ENCODE assay signal across 9 cellular contexts in the genomic region with DNA sequence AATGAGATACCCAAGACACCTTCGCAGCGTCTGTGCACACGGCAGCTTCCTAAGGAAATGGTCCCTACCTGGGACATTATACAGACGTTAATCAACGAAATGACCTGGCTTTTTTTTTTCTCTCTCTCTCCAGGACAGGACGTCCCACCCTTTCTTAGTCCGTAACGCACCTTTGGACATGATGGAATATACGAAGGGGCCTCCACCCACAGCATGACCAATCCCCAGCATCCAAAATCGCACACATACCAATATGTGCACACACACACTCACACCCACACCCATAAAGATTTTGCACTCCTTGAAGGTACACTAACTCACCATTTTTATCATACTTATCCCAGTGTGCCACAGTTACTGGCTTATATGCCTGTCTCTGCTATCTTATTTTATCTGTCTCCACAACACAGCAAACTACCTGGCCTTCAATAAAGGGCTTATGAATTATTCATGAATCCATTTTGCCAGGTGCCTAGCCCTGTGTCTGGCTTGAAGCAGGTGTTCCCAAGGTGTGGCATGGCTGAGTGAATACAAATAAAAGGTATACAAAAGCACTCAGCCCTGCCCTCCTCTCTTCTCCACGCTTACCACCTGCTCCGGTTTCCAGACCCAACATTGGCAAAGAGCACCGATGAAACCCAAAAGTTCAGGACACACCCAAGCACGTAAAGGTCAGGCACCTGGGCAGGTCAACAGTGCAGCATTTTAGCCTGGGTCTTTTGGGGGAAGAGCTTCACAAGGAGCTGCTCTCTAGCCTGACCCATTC. TPM values are rescaled to one million over a fixed set of nuclear protein-coding genes. Genes with fewer than 3 reads are reported as not detected.
DNase-seq lines count a peak whose midpoint lies in the region; ATAC-seq, FAIRE-seq and TF ChIP-seq lines count a peak whose summit lies in the region.
"Had no signal": no experiment of that assay in that cellular context is flagged by ENCODE, and none has a peak within 500 bp of the region (broad histone marks: within the 10 kb centered on the region; RNA-seq: fewer than 3 reads in every experiment).

No MANE protein-coding gene starts in this region.

- CTCF ChIA-PET in H1 (lab: Charles Lee; ENCODE audit: partially characterized antibody), result interaction anchor here (0.6 to 7.4 kb wide), 9 partner anchors 9 to 92 kb away, joined by 3 to 66 read pairs (median 4); no protein-coding TSS in a partner anchor

- H3K27me3 Mint-ChIP-seq in natural killer cell (ENCODE audit: low read depth in 2 of 2), result no peaks in the 10 kb centered on the region

- H3K4me3 ChIP-seq in H1 (ENCODE audit: extremely low read depth in 1 of 4, insufficient read depth in 2 of 4, low read depth in 3 of 4, low read length in 4 of 4) (peak overlapping the region; percentile 64 to 84 (median 74)), psoas muscle (no peak overlapping the region)

- peaks cover 38 to 63% of the 10 kb centered on the region in 2 donors for H3K4me1 Mint-ChIP-seq in natural killer cell

- H3K18ac ChIP-seq in H1 (ENCODE audit: extremely low read depth, low read length), result peak overlapping the region; percentile 100; the same call in 1 of the 2 replicates

- H2BK120ac ChIP-seq in H1 (replicated peaks; ENCODE audit: low read depth, low read length), result no peak overlapping the region

- TF ChIP-seq EP300 in H1 (IDR thresholded peaks at IDR 0.05; ENCODE audit: borderline replicate concordance in 1 of 2, low read depth in 2 of 2, low read length in 2 of 2), result no peak

- H2BK12ac ChIP-seq in H1 (ENCODE audit: low read depth, low read length), result peak overlapping the region; percentile 99; the same call in 1 of the 2 replicates

- H3K9me3 Mint-ChIP-seq in natural killer cell, result no peaks in the 10 kb centered on the region

- H3K4me2 ChIP-seq in H1 (ENCODE audit: insufficient read depth in 1 of 2, low read depth in 2 of 2, low read length in 2 of 2), result peak overlapping the region; percentile 91 to 100

- H4K91ac ChIP-seq in H1 (replicated peaks; ENCODE audit: insufficient read length, low read length), result no peak overlapping the region

- H3K79me1 ChIP-seq in H1 (ENCODE audit: low read depth, low read length), result peaks cover 17% of the 10 kb centered on the region

- intact Hi-C loops in psoas muscle (cut with DNase I), result no loop called here
- intact Hi-C loops in natural killer cell (cut with micrococcal nuclease), result no loop called here

- TF ChIP-seq CTCF in H1 (IDR thresholded peaks at IDR 0.05; ENCODE audit: control extremely low read depth in 1 of 3, insufficient read depth in 1 of 3, low read depth in 1 of 3, low read length in 3 of 3) (no peak), psoas muscle (IDR thresholded peaks at IDR 0.05) (no peak), natural killer cell (IDR thresholded peaks at IDR 0.05) (no peak), GM20000 (IDR thresholded peaks at IDR 0.05; ENCODE audit: extremely low read depth, missing control alignments) (no peak)

- H3K4ac ChIP-seq in H1 (replicated peaks; ENCODE audit: insufficient read length, low read depth, low read length), result peak overlapping the region; percentile 63

- ATAC-seq in psoas muscle (no peak), natural killer cell (no peak)

- H3K36me3 ChIP-seq in ES-I3 (ENCODE audit: insufficient read depth, low read length) (no peaks in the 10 kb centered on the region), H1 (ENCODE audit: control insufficient read depth in 2 of 4, insufficient read depth in 4 of 4, low read length in 3 of 4) (no peaks in the 10 kb centered on the region), psoas muscle (ENCODE audit: insufficient read depth in 1 of 2, low read depth in 1 of 2) (no peaks in the 10 kb centered on the region)

- H3K4me1 ChIP-seq in ES-I3 (ENCODE audit: insufficient read depth, low read length) (peaks cover 45% of the 10 kb centered on the region), H1 (replicated peaks in 1 of 4; ENCODE audit: control insufficient read depth in 3 of 4, insufficient read depth in 4 of 4, low read length in 3 of 4) (peaks cover 15 to 70% (median 43%) of the 10 kb centered on the region in 4 experiments), psoas muscle (peaks cover 28% of the 10 kb centered on the region)

- H3K9ac ChIP-seq in ES-I3 (ENCODE audit: low read depth, low read length) (peak overlapping the region; percentile 66; the same call in 1 of the 2 replicates), H1 (replicated peaks in 1 of 4; ENCODE audit: extremely low read depth in 1 of 4, low read depth in 3 of 4, low read length in 3 of 4) (peak overlapping the region in 2 of 4 experiments; percentile 43 to 92; a peak in 4 of 7 replicates)

- 0 out of 2 replicates have a peak overlapping the region, but pooled peaks have one; percentile 5 for H2AK5ac ChIP-seq in H1 (ENCODE audit: low read depth, low read length)

- peaks cover 33% of the 10 kb centered on the region for H3K23me2 ChIP-seq in H1 (ENCODE audit: low read depth, low read length)

- no peak overlapping the region for H3K27ac ChIP-seq in H1 (ENCODE audit: low read depth, low read length)
- H3K27ac ChIP-seq in psoas muscle, result peak overlapping the region; percentile 53

- H4K8ac ChIP-seq in H1 (ENCODE audit: extremely low read depth, insufficient read depth, low read length), result no peak overlapping the region

- H3K14ac ChIP-seq in H1 (ENCODE audit: insufficient read length), result no peak overlapping the region

- TF ChIP-seq POLR2A in H1 (IDR thresholded peaks at IDR 0.05; ENCODE audit: control extremely low read depth in 1 of 2, low read depth in 2 of 2, low read length in 2 of 2), result no peak; a peak in 1 of 3 replicates

- H4K20me1 ChIP-seq in H1 (replicated peaks in 1 of 2; ENCODE audit: control insufficient read depth in 1 of 2, insufficient read depth in 2 of 2, low read length in 2 of 2), result peaks cover 3 to 5% of the 10 kb centered on the region in 2 experiments

- POLR2A ChIA-PET in H1 (lab: Charles Lee; ENCODE audit: partially characterized antibody), result interaction anchor here (0.6 to 17.2 kb wide), 20 partner anchors 10 to 195 kb away, joined by 3 to 259 read pairs (median 11); a partner anchor contains a TSS

- H3K23ac ChIP-seq in H1 (ENCODE audit: insufficient read length), result no peak overlapping the region

- no peak overlapping the region for H3K4me3 Mint-ChIP-seq in natural killer cell

- H2BK15ac ChIP-seq in H1 (ENCODE audit: low read length), result peak overlapping the region; percentile 38; the same call in 1 of the 2 replicates

- peaks cover 26 to 65% of the 10 kb centered on the region in 2 experiments for H3K79me2 ChIP-seq in H1 (ENCODE audit: control insufficient read depth in 1 of 2, insufficient read depth in 2 of 2, low read length in 2 of 2)

- no peak overlapping the region for H4K5ac ChIP-seq in H1 (ENCODE audit: insufficient read length, low read depth, low read length)

- no peak for FAIRE-seq in H1 (lab: Jason Lieb, UNC)

- H3K27me3 ChIP-seq in H1 (replicated peaks in 1 of 4; ENCODE audit: control insufficient read depth in 3 of 4, extremely low read depth in 1 of 4, insufficient read depth in 3 of 4, low read length in 3 of 4), result no peaks in the 10 kb centered on the region
- no peaks in the 10 kb centered on the region for H3K27me3 ChIP-seq in psoas muscle (ENCODE audit: insufficient read depth in 3 of 3, low read length in 2 of 3)

- peak; percentile 57 for DNase-seq in NCI-H2171 (lab: John Stamatoyannopoulos, UW)
- DNase-seq in H1 (ENCODE audit: low read depth in 1 of 2, low spot score in 2 of 2), result no peak
- no peak for DNase-seq in psoas muscle
- no peak for DNase-seq in natural killer cell
- DNase-seq in stimulated activated CD4-positive, alpha-beta T cell treated with anti-CD3 and anti-CD28 coated beads, Interleukin-4, amount 100 ng/mL, for 24 hours, result no peak
- DNase-seq in GM20000 (ENCODE audit: low spot score), result no peak
- DNase-seq in AG08395 (ENCODE audit: low spot score), result no peak
- DNase-seq: NK-92 treated with Interleukin-12 subunit alpha and Interleukin-12 subunit beta, amount 100 ng/mL, for 24 hours had no signal

- H3K56ac ChIP-seq in H1 (replicated peaks; ENCODE audit: insufficient read length, low read depth, low read length), result no peak overlapping the region

- TF ChIP-seq RAD21 in H1 (IDR thresholded peaks at IDR 0.05 in 1 of 2, conservative IDR thresholded peaks at IDR 0.05 in 1 of 2; ENCODE audit: low read depth in 2 of 2, low read length in 2 of 2), result no peak

- peak overlapping the region; percentile 99 for H2BK5ac ChIP-seq in H1 (ENCODE audit: low read depth, low read length)

- no peak overlapping the region for H2AFZ ChIP-seq in H1 (ENCODE audit: low read length)

- 16% methylated on average over 14 of the region's 14 CpGs; no CpG with 5 or more reads in 1 of the 2 experiments for WGBS in H1 (ENCODE audit: extremely low coverage in 1 of 2, insufficient coverage in 1 of 2, insufficient read length in 1 of 2, insufficient replicate concordance in 2 of 2, low coverage in 1 of 2, low lambda C conversion rate in 2 of 2, missing lambda C conversion rate in 1 of 2), 2 experiments
- WGBS in psoas muscle, 3 donors, result 78 to 85% (median 79%) methylated on average over 14 of the region's 14 CpGs

- H3K27ac Mint-ChIP-seq in natural killer cell, result no peak overlapping the region

- H2BK20ac ChIP-seq in H1 (ENCODE audit: low read length), result 0 out of 2 replicates have a peak overlapping the region, but pooled peaks have one; percentile 37

- no peaks in the 10 kb centered on the region for H3K9me3 ChIP-seq in ES-I3 (ENCODE audit: control insufficient read depth, insufficient read depth, low read length)
- H3K9me3 ChIP-seq in H1 (ENCODE audit: insufficient read depth in 2 of 2, low read depth in 1 of 2, low read length in 1 of 2), result no peaks in the 10 kb centered on the region
- no peaks in the 10 kb centered on the region for H3K9me3 ChIP-seq in psoas muscle

- H3K36me3 Mint-ChIP-seq in natural killer cell, result no peaks in the 10 kb centered on the region

RNA-seq across cellular contexts. Expression of a gene that starts 2.2 kb away (rescaled TPM):
- 85.5 and 89.0 TPM in 2 replicates for total RNA-seq in H1 (2021; fragmentation: NEBNext Ultra II Directional; extraction: Animal tissue kit (Norgen Biotek cat#: 25700))
- polyA plus RNA-seq in H1 (2011; rRNA removed), result 156 and 192 TPM in 2 replicates
- 97.5 TPM for polyA plus RNA-seq in H1 (2011; cell fraction: cytosol; rRNA removed)
- 220 TPM for polyA plus RNA-seq in H1 (2011; cell fraction: nucleus; rRNA removed)
- 83.5 to 112 TPM (median 108 TPM) in 4 replicates for polyA plus RNA-seq in H1 (2012, experiment 1 of 2)
- 95.0 TPM for polyA plus RNA-seq in H1 (2012, experiment 2 of 2)
- polyA plus RNA-seq in H1 (2013, experiment 1 of 2), result 112 TPM
- polyA plus RNA-seq in H1 (2013, experiment 2 of 2), result 115 TPM
- 117 and 161 TPM in 2 replicates for polyA minus RNA-seq in H1 (2011; rRNA and poly(A)+ RNA removed)
- polyA minus RNA-seq in H1 (2011; cell fraction: cytosol; rRNA and poly(A)+ RNA removed), result 49.3 TPM
- polyA minus RNA-seq in H1 (2011; cell fraction: nucleus; rRNA and poly(A)+ RNA removed), result 76.1 TPM
- under 1 TPM; 0.30 to 0.57 (median 0.48) TPM for total RNA-seq in psoas muscle
- under 1 TPM; 0.03 to 0.39 (median 0.31) TPM for polyA plus RNA-seq in psoas muscle
- total RNA-seq in natural killer cell, result 1 to 10 TPM; 1.5 to 3.0 (median 1.5) TPM

RNA-seq across cellular contexts. Expression of a gene that starts 10.8 kb away (rescaled TPM):
- 6.3 and 6.7 TPM in 2 replicates for total RNA-seq in H1 (2021; fragmentation: NEBNext Ultra II Directional; extraction: Animal tissue kit (Norgen Biotek cat#: 25700))
- polyA plus RNA-seq in H1 (2011; rRNA removed) (5.1 and 9.2 TPM in 2 replicates), psoas muscle (10 to 100 TPM; 15.3 to 38.8 (median 34.5) TPM)
- polyA plus RNA-seq in H1 (2011; cell fraction: cytosol; rRNA removed), result 4.2 TPM
- 7.9 TPM for polyA plus RNA-seq in H1 (2011; cell fraction: nucleus; rRNA removed)
- polyA plus RNA-seq in H1 (2012, experiment 1 of 2), result 27.4 to 39.4 TPM (median 31.7 TPM) in 4 replicates
- 11.0 TPM for polyA plus RNA-seq in H1 (2012, experiment 2 of 2)
- 11.7 TPM for polyA plus RNA-seq in H1 (2013, experiment 1 of 2)
- polyA plus RNA-seq in H1 (2013, experiment 2 of 2), result 13.4 TPM
- polyA minus RNA-seq in H1 (2011; rRNA and poly(A)+ RNA removed), result 2.2 and 3.2 TPM in 2 replicates
- 3.6 TPM for polyA minus RNA-seq in H1 (2011; cell fraction: cytosol; rRNA and poly(A)+ RNA removed)
- polyA minus RNA-seq in H1 (2011; cell fraction: nucleus; rRNA and poly(A)+ RNA removed), result 7.4 TPM
- total RNA-seq in psoas muscle (10 to 100 TPM; 23.7 to 38.6 (median 34.1) TPM), natural killer cell (1 to 10 TPM; 3.7 to 5.8 (median 4.4) TPM)

RNA-seq across cellular contexts. Expression of a gene that starts 31.3 kb away (rescaled TPM):
- total RNA-seq in H1 (2021; fragmentation: NEBNext Ultra II Directional; extraction: Animal tissue kit (Norgen Biotek cat#: 25700)), result 42.1 and 45.8 TPM in 2 replicates
- polyA plus RNA-seq in H1 (2011; rRNA removed) (28.7 and 48.7 TPM in 2 replicates), psoas muscle (100 to 1,000 TPM in 1 of 3 donors, 10 to 100 TPM in 2; 53.7 to 117 (median 65.4) TPM)
- polyA plus RNA-seq in H1 (2011; cell fraction: cytosol; rRNA removed), result 29.1 TPM
- 46.5 TPM for polyA plus RNA-seq in H1 (2011; cell fraction: nucleus; rRNA removed)
- polyA plus RNA-seq in H1 (2012, experiment 1 of 2), result 40.7 to 46.5 TPM (median 44.7 TPM) in 4 replicates
- 56.1 TPM for polyA plus RNA-seq in H1 (2012, experiment 2 of 2)
- 75.2 TPM for polyA plus RNA-seq in H1 (2013, experiment 1 of 2)
- polyA plus RNA-seq in H1 (2013, experiment 2 of 2), result 89.3 TPM
- 33.4 and 50.9 TPM in 2 replicates for polyA minus RNA-seq in H1 (2011; rRNA and poly(A)+ RNA removed)
- polyA minus RNA-seq in H1 (2011; cell fraction: cytosol; rRNA and poly(A)+ RNA removed), result 28.5 TPM
- polyA minus RNA-seq in H1 (2011; cell fraction: nucleus; rRNA and poly(A)+ RNA removed), result 29.2 TPM
- total RNA-seq in psoas muscle (100 to 1,000 TPM in 3 of 4 donors, 10 to 100 TPM in 1; 38.8 to 224 (median 127) TPM), natural killer cell (100 to 1,000 TPM in 1 of 3 donors, 10 to 100 TPM in 2; 75.7 to 116 (median 87.3) TPM)

Comparison
In these comparisons a context has a peak if more than half of its experiments do, and no peak if none do; other contexts are left out.
1. RNA of a gene that starts 2.2 kb away (total RNA-seq): 85.5 to 89.0 TPM in H1; 1.5 to 3.0 TPM in natural killer cell and 0.30 to 0.57 TPM in psoas muscle; every median in the first group is over 10 times any median in the second.